8 cellular contexts compared by ENCODE assay signal in the genomic region with DNA sequence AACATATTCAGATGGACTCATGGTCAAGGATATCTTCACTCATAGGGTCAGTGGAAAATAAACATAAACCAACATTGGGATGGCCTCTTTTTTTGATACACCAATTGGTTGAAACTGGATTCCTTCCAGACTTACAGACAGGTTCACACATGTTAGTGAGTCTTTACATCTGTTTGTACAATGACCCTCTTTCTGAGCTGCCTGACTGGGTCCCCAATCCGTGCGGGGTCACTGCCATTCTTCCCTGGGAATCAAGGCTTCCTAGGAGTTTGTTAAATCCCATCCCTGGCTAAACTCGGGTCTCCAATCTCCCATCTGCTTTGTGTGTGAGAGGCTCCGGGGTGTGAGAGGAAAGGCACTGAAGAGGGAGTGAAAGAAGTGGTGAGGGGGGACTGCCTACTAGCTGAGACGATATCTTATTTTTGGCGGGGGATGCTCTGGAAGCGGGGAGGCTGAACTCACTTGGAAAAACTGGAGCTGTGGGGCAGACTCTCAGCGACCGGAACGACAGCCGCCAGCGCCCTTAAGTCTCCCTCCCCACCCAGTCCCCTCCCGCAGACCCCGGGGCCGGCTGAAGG. TPM values are rescaled to one million over a fixed set of nuclear protein-coding genes. Genes with fewer than 3 reads are reported as not detected.
DNase-seq lines count a peak whose midpoint lies in the region; ATAC-seq and TF ChIP-seq lines count a peak whose summit lies in the region.

No MANE protein-coding gene starts in this region.

- H3K9ac ChIP-seq in BLaER1: peak overlapping the region; percentile 91
- H3K9ac ChIP-seq in skeletal muscle tissue (ENCODE audit: low read depth in 1 of 3, low read length in 3 of 3): peak overlapping the region; percentile 75 to 80 (median 80)

- H3K4me3 ChIP-seq in BLaER1 (peak overlapping the region; percentile 95), HL-60 (replicated peaks; ENCODE audit: insufficient read depth, low read length) (peak overlapping the region; percentile 79), skeletal muscle tissue (ENCODE audit: low read length in 3 of 3) (peak overlapping the region; percentile 89 to 90 (median 90))

- peaks cover 19% of the 10 kb centered on the region for H3K4me1 ChIP-seq in BLaER1
- peaks cover 11 to 18% (median 11%) of the 10 kb centered on the region in 3 donors for H3K4me1 ChIP-seq in skeletal muscle tissue (ENCODE audit: control insufficient read depth in 3 of 3, insufficient read depth in 3 of 3, low read length in 3 of 3)

- peaks cover 2% of the 10 kb centered on the region for H3K36me3 Mint-ChIP-seq in activated T-cell treated with anti-CD3 and anti-CD28 coated beads, Interleukin-2, amount 50 U/mL, for 4 hours (ENCODE audit: insufficient read depth)

- H3K27me3 Mint-ChIP-seq in activated T-cell treated with anti-CD3 and anti-CD28 coated beads, Interleukin-2, amount 50 U/mL, for 4 hours (ENCODE audit: low read depth): peaks cover 5% of the 10 kb centered on the region

- H3K27ac ChIP-seq in BLaER1 (peak overlapping the region; percentile 88), HL-60 (replicated peaks) (peak overlapping the region; percentile 68), skeletal muscle tissue (ENCODE audit: low read depth, low read length) (no peak overlapping the region)

- intact Hi-C loops in left ventricle myocardium superior (cut with micrococcal nuclease): no loop called here

- DNase-seq in HL-60 (ENCODE audit: low read depth in 1 of 2, low spot score in 1 of 2): peak in 1 of 2 experiments; percentile 9
- DNase-seq in activated T-cell treated with anti-CD3 and anti-CD28 coated beads, Interleukin-2, amount 50 U/mL, for 4 hours: peak; percentile 4
- no peak for DNase-seq in left ventricle myocardium superior
- no peak for DNase-seq in SK-N-DZ (ENCODE audit: low spot score)
- DNase-seq in NCI-H2029 treated with DMSO at 0.1 percent for 48 hours (lab: John Stamatoyannopoulos, UW): no peak

- no peaks in the 10 kb centered on the region for H4K20me1 ChIP-seq in BLaER1

- H3K27me3 ChIP-seq in BLaER1: no peaks in the 10 kb centered on the region
- peaks cover 2% of the 10 kb centered on the region for H3K27me3 ChIP-seq in HL-60 (ENCODE audit: insufficient read depth, poor library complexity, severe bottlenecking)
- H3K27me3 ChIP-seq in skeletal muscle tissue (ENCODE audit: control insufficient read depth in 3 of 3, insufficient read depth in 3 of 3, low read length in 3 of 3): no peaks in the 10 kb centered on the region

- TF ChIP-seq CTCF in HL-60 (IDR thresholded peaks at IDR 0.05; ENCODE audit: insufficient read depth, low read length): no peak

- H3K36me3 ChIP-seq in BLaER1 (peaks cover 13% of the 10 kb centered on the region), skeletal muscle tissue (ENCODE audit: control insufficient read depth in 3 of 3, insufficient read depth in 3 of 3, low read length in 3 of 3) (peaks cover 0 to 5% (median 0%) of the 10 kb centered on the region in 3 donors)

- ATAC-seq in GM19328 (IDR thresholded peaks at IDR 0.05; ENCODE audit: unreplicated experiment): peak; percentile 45
- ATAC-seq in activated T-cell treated with anti-CD3 and anti-CD28 coated beads, Interleukin-2, amount 50 U/mL, for 4 hours: peak in 1 of 2 donors; percentile 12
- ATAC-seq in left ventricle myocardium superior: peak; percentile 72

- H3K9me3 ChIP-seq in BLaER1 (no peaks in the 10 kb centered on the region), skeletal muscle tissue (ENCODE audit: control insufficient read depth in 3 of 3, low read length in 3 of 3) (peaks cover 0 to 2% (median 0%) of the 10 kb centered on the region in 3 donors)

- H3K9me3 Mint-ChIP-seq in activated T-cell treated with anti-CD3 and anti-CD28 coated beads, Interleukin-2, amount 50 U/mL, for 4 hours: no peaks in the 10 kb centered on the region

- H3K4me2 ChIP-seq in BLaER1: peak overlapping the region; percentile 77

- peaks cover 13% of the 10 kb centered on the region for H3K4me1 Mint-ChIP-seq in activated T-cell treated with anti-CD3 and anti-CD28 coated beads, Interleukin-2, amount 50 U/mL, for 4 hours (ENCODE audit: low read depth)

- H3K4me3 Mint-ChIP-seq in activated T-cell treated with anti-CD3 and anti-CD28 coated beads, Interleukin-2, amount 50 U/mL, for 4 hours: peak overlapping the region; percentile 100

RNA-seq across cellular contexts. Expression of a gene that starts 0.5 kb away (rescaled TPM):
- total RNA-seq in activated T-cell treated with anti-CD3 and anti-CD28 coated beads, Interleukin-2, amount 50 U/mL, for 4 hours: under 1 TPM in 1 of 3 donors, not detected in 2; 0.52 TPM
- not detected for total RNA-seq in left ventricle myocardium superior
- not detected for total RNA-seq in skeletal muscle tissue
- 0.10 TPM in 1 of 2 replicates, not detected in the other for polyA plus RNA-seq in SK-N-DZ (2014; cell fraction: cytosol; rRNA removed)
- polyA plus RNA-seq in SK-N-DZ (2014; cell fraction: nucleus; rRNA removed): not detected in 2 replicates

RNA-seq across cellular contexts. Expression of a gene that starts 0.5 kb away (rescaled TPM):
- total RNA-seq in activated T-cell treated with anti-CD3 and anti-CD28 coated beads, Interleukin-2, amount 50 U/mL, for 4 hours: 1 to 10 TPM; 2.3 to 3.6 (median 3.4) TPM
- 1.7 TPM for total RNA-seq in left ventricle myocardium superior
- total RNA-seq in skeletal muscle tissue: 2.6 TPM
- 5.0 and 6.3 TPM in 2 replicates for polyA plus RNA-seq in SK-N-DZ (2014; cell fraction: cytosol; rRNA removed)
- 5.8 and 8.1 TPM in 2 replicates for polyA plus RNA-seq in SK-N-DZ (2014; cell fraction: nucleus; rRNA removed)
